Comparison of ENCODE assay signal across 1 cellular context in genomic region chr1:39562886-39563285, GRCh38.
TF ChIP-seq lines count a peak whose summit lies in the region.

No MANE protein-coding gene starts in this region.

TF ChIP-seq in endothelial cell of umbilical vein, 7 proteins besides CTCF, POLR2A, EP300 and RAD21:
- TF ChIP-seq FOS (IDR thresholded peaks at IDR 0.05; ENCODE audit: borderline replicate concordance, insufficient read depth, low read length) (no peak), MYC (IDR thresholded peaks at IDR 0.05; ENCODE audit: low read depth, low read length) (no peak), EZH2 (IDR thresholded peaks at IDR 0.05; ENCODE audit: borderline replicate concordance, low read depth, low read length, severe bottlenecking) (no peak), JUN (IDR thresholded peaks at IDR 0.05; ENCODE audit: borderline replicate concordance, insufficient read depth, insufficient read length, low read depth) (no peak), MAX (IDR thresholded peaks at IDR 0.05; ENCODE audit: insufficient read depth, insufficient read length) (no peak), GATA2 (IDR thresholded peaks at IDR 0.05; ENCODE audit: insufficient read depth, insufficient read length, low read depth, low read length) (no peak), POLR2AphosphoS5 (IDR thresholded peaks at IDR 0.05; ENCODE audit: insufficient read depth, low read depth, low read length) (no peak)
TF ChIP-seq in endothelial cell of umbilical vein: peak in this region for 0.
